Comparison of ENCODE assay signal across 7 cellular contexts in genomic region chr1:67441183-67441582, GRCh38.
DNase-seq lines count a peak whose midpoint lies in the region; ATAC-seq and TF ChIP-seq lines count a peak whose summit lies in the region.

No MANE protein-coding gene starts in this region.

- no peak for TF ChIP-seq RAD21 in Ishikawa (IDR thresholded peaks at IDR 0.05; ENCODE audit: low read depth)

- peak; percentile 62 for ATAC-seq in GM19023 (IDR thresholded peaks at IDR 0.05; ENCODE audit: unreplicated experiment)
- peak; percentile 68 for ATAC-seq in activated naive CD8-positive, alpha-beta T cell treated with anti-CD3 and anti-CD28 coated beads, Interleukin-2, amount 50 U/mL, for 24 hours
- ATAC-seq in HG02970 (IDR thresholded peaks at IDR 0.05; ENCODE audit: low FRiP score, unreplicated experiment), result no peak
- ATAC-seq in effector memory CD8-positive, alpha-beta T cell (replicated peaks), result no peak

- peak overlapping the region; percentile 65 for H3K4me3 Mint-ChIP-seq in activated naive CD8-positive, alpha-beta T cell treated with anti-CD3 and anti-CD28 coated beads, Interleukin-2, amount 50 U/mL, for 24 hours
- no peak overlapping the region for H3K4me3 Mint-ChIP-seq in effector memory CD8-positive, alpha-beta T cell

- DNase-seq in activated naive CD8-positive, alpha-beta T cell treated with anti-CD3 and anti-CD28 coated beads, Interleukin-2, amount 50 U/mL, for 24 hours, result peak; percentile 83
- DNase-seq in midbrain (lab: John Stamatoyannopoulos, UW) (peak; percentile 38), HuH-7.5 (ENCODE audit: low spot score) (no peak)
- no peak for DNase-seq in effector memory CD8-positive, alpha-beta T cell

- no peaks in the 10 kb centered on the region for H3K9me3 Mint-ChIP-seq in activated naive CD8-positive, alpha-beta T cell treated with anti-CD3 and anti-CD28 coated beads, Interleukin-2, amount 50 U/mL, for 24 hours
- no peaks in the 10 kb centered on the region for H3K9me3 Mint-ChIP-seq in effector memory CD8-positive, alpha-beta T cell

- peak overlapping the region; percentile 90 for H3K27ac Mint-ChIP-seq in activated naive CD8-positive, alpha-beta T cell treated with anti-CD3 and anti-CD28 coated beads, Interleukin-2, amount 50 U/mL, for 24 hours
- H3K27ac Mint-ChIP-seq in effector memory CD8-positive, alpha-beta T cell, result no peak overlapping the region

- no peaks in the 10 kb centered on the region for H3K27me3 Mint-ChIP-seq in activated naive CD8-positive, alpha-beta T cell treated with anti-CD3 and anti-CD28 coated beads, Interleukin-2, amount 50 U/mL, for 24 hours
- no peaks in the 10 kb centered on the region for H3K27me3 Mint-ChIP-seq in effector memory CD8-positive, alpha-beta T cell

- H3K36me3 Mint-ChIP-seq in activated naive CD8-positive, alpha-beta T cell treated with anti-CD3 and anti-CD28 coated beads, Interleukin-2, amount 50 U/mL, for 24 hours (ENCODE audit: low read depth), result no peaks in the 10 kb centered on the region
- no peaks in the 10 kb centered on the region for H3K36me3 Mint-ChIP-seq in effector memory CD8-positive, alpha-beta T cell (ENCODE audit: insufficient read depth)

- no peak for TF ChIP-seq EP300 in Ishikawa (IDR thresholded peaks at IDR 0.05; ENCODE audit: borderline replicate concordance)

- peaks cover 27% of the 10 kb centered on the region for H3K4me1 Mint-ChIP-seq in activated naive CD8-positive, alpha-beta T cell treated with anti-CD3 and anti-CD28 coated beads, Interleukin-2, amount 50 U/mL, for 24 hours
- no peaks in the 10 kb centered on the region for H3K4me1 Mint-ChIP-seq in effector memory CD8-positive, alpha-beta T cell (ENCODE audit: low read depth in 2 of 2)

TF ChIP-seq in Ishikawa, 13 proteins besides CTCF, POLR2A, EP300 and RAD21:
- no peak for TF ChIP-seq TEAD4 (IDR thresholded peaks at IDR 0.05)
- TF ChIP-seq NFIC (IDR thresholded peaks at IDR 0.05), result peak; percentile 62; the same call in 1 of the 2 replicates
TF ChIP-seq in Ishikawa: peak in this region for 1.

Comparison
In these comparisons a context has a peak if more than half of its experiments do, and no peak if none do; other contexts are left out.
1. ATAC-seq: peak in GM19023 (single experiment) and activated naive CD8-positive, alpha-beta T cell treated with anti-CD3 and anti-CD28 coated beads, Interleukin-2, amount 50 U/mL, for 24 hours (single experiment); none in HG02970 (single experiment) and effector memory CD8-positive, alpha-beta T cell (single experiment).
2. DNase-seq: peak in activated naive CD8-positive, alpha-beta T cell treated with anti-CD3 and anti-CD28 coated beads, Interleukin-2, amount 50 U/mL, for 24 hours (single experiment) and midbrain (single experiment); none in HuH-7.5 (single experiment) and effector memory CD8-positive, alpha-beta T cell (0 of 3).